ENCODE assay signal across 8 cellular contexts in the genomic region with DNA sequence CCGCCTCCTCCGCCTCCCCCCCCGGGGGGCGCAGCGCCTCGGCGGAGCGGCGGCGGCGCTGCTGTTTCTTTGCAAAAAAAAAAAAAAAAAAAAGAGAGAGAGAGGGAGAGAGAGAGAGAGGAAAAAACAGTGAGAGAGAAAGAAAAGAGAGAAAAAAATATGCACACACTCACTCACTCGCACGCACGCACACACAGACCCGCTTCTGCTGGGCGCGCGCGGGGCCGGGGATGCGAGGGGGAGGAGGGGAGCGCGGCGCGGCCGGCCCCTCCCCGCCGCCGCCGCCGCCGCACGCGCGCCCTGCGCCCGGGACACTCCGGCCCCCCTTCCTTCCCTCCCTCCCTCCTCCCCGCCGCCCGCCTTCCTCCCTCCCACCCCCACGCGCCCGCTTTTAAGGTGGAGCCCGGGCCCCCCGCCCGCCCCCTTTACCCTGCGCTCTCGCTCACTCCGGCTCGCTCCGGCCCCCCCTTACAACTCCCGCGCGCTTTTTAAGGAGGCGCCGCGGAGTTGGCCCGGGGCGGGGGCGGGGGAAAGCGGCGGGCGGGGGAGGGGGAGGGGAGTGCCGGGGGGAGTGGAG. TPM values are rescaled to one million over a fixed set of nuclear protein-coding genes. Genes with fewer than 3 reads are reported as not detected.
DNase-seq lines count a peak whose midpoint lies in the region; ATAC-seq lines count a peak whose summit lies in the region.

A gene (minus strand): TSS at position 243 of the 577 bp plus-strand sequence.

- DNase-seq in NCI-H2196 treated with DMSO at 0.1 percent for 48 hours (lab: John Stamatoyannopoulos, UW; ENCODE audit: unreplicated experiment) (peak; percentile 86), cerebellum (ENCODE audit: low spot score) (peak; percentile 81), kidney glomerular epithelial cell (lab: John Stamatoyannopoulos, UW) (peak; percentile 48), foreskin melanocyte (no peak)
- peak; percentile 55 to 76 (median 61) for DNase-seq in stimulated activated CD4-positive, alpha-beta T cell treated with anti-CD3 and anti-CD28 coated beads, Interleukin-12 subunit alpha, Interleukin-12 subunit beta, amount 100 ng/mL, for 48 hours (ENCODE audit: low read depth in 2 of 3, low spot score in 1 of 3)

- ATAC-seq in GM18498 (IDR thresholded peaks at IDR 0.05; ENCODE audit: unreplicated experiment) (peak; percentile 48), HG02938 (IDR thresholded peaks at IDR 0.05; ENCODE audit: unreplicated experiment) (peak; percentile 25)
- peak; percentile 60 to 65 for ATAC-seq in activated CD4-positive, CD25-positive, alpha-beta regulatory T cell treated with anti-CD3 and anti-CD28 coated beads, Interleukin-2, amount 50 U/mL, for 24 hours

RNA-seq across cellular contexts. Expression of the gene that starts here (rescaled TPM):
- total RNA-seq in cerebellum, result 14.5 TPM
